12 cellular contexts compared by ENCODE assay signal in genomic region chrX:109373468-109373867, GRCh38.
"Had no signal": no experiment of that assay in that cellular context is flagged by ENCODE, and none has a peak within 500 bp of the region (broad histone marks: within the 10 kb centered on the region; RNA-seq: fewer than 3 reads in every experiment).

No MANE protein-coding gene starts in this region.

- ATAC-seq: activated CD8-positive, alpha-beta T cell treated with anti-CD3 and anti-CD28 coated beads, Interleukin-2, amount 10 ng/mL, durations not matched to agents 7 days and 5 days; activated T-cell treated with anti-CD3 and anti-CD28 coated beads, Interleukin-2, amount 50 U/mL, for 72 hours; esophagus mucosa; sciatic nerve had no signal

- DNase-seq: activated CD4-positive, alpha-beta T cell treated with anti-CD3 and anti-CD28 coated beads, Interleukin-2, amount 10 ng/mL, durations not matched to agents 24 days and 14 days; activated CD4-positive, CD25-positive, alpha-beta regulatory T cell; activated CD8-positive, alpha-beta memory T cell treated with anti-CD3 and anti-CD28 coated beads, Interleukin-2, amount 50 U/mL, for 4 hours; activated CD8-positive, alpha-beta T cell treated with anti-CD3 and anti-CD28 coated beads, Interleukin-2, amount 10 ng/mL, durations not matched to agents 7 days and 5 days; activated gamma-delta T cell treated with Interleukin-2 at 50 U/mL for 16 hours; activated T-cell treated with anti-CD3 and anti-CD28 coated beads, Interleukin-2, amount 50 U/mL, for 72 hours; amniotic stem cell; ovary; spleen; upper lobe of left lung had no signal

- H3K4me3 ChIP-seq: ovary, spleen, upper lobe of left lung had no signal
